8 cellular contexts compared by ENCODE assay signal in the genomic region with DNA sequence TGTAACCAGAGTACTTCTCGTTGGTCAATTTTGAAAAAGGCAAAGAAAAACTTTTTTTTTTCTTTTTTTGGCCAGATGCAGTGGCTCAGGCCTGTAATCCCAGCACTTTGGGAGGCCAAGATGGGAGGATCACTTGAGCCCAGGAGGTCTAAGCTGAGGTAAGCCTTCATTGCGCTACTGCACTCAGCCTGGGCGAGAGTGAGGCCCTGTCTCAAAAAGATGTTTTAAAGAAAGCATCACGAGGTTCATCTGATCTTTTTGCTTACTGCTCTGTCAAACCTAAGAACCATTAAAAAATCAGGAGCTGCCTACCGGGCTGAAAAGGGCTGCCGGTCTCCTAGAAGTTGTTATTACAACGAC. TPM values are rescaled to one million over a fixed set of nuclear protein-coding genes. Genes with fewer than 3 reads are reported as not detected.
DNase-seq lines count a peak whose midpoint lies in the region; ATAC-seq, FAIRE-seq and TF ChIP-seq lines count a peak whose summit lies in the region.

No MANE protein-coding gene starts in this region.

- peak overlapping the region; percentile 93 for H3K27ac ChIP-seq in muscle layer of colon (ENCODE audit: low read depth, low read length)

- H3K9me3 ChIP-seq in muscle layer of colon (ENCODE audit: low read length), result no peaks in the 10 kb centered on the region

- H3K4me1 ChIP-seq in muscle layer of colon (ENCODE audit: insufficient read depth, low read length), result peaks cover 11% of the 10 kb centered on the region

- peaks cover 1% of the 10 kb centered on the region for H3K36me3 ChIP-seq in bronchial epithelial cell (ENCODE audit: control insufficient read depth, insufficient read depth, low read length)
- no peaks in the 10 kb centered on the region for H3K36me3 ChIP-seq in muscle layer of colon (ENCODE audit: insufficient read depth, low read length)

- no peak for DNase-seq in bronchial epithelial cell (ENCODE audit: low read depth)
- DNase-seq in CD1c-positive myeloid dendritic cell (ENCODE audit: extremely low spot score), result no peak
- no peak for DNase-seq in central memory CD4-positive, alpha-beta T cell
- DNase-seq in H4 (ENCODE audit: low spot score), result no peak

- H3K4me3 ChIP-seq in bronchial epithelial cell (ENCODE audit: low read depth, low read length), result peak overlapping the region; percentile 65
- H3K4me3 ChIP-seq in muscle layer of colon (ENCODE audit: low read depth in 1 of 2, low read length in 2 of 2), result peak overlapping the region; percentile 75 to 84

- no peak for FAIRE-seq in bronchial epithelial cell (lab: Jason Lieb, UNC)

- TF ChIP-seq CTCF in bronchial epithelial cell (IDR thresholded peaks at IDR 0.05; ENCODE audit: insufficient read depth, low read length, severe bottlenecking), result no peak

- peak overlapping the region; percentile 84 for H3K9ac ChIP-seq in muscle layer of colon (ENCODE audit: low read length)

- H3K27me3 ChIP-seq in bronchial epithelial cell (ENCODE audit: control insufficient read depth, insufficient read depth, low read length), result no peaks in the 10 kb centered on the region
- H3K27me3 ChIP-seq in muscle layer of colon (ENCODE audit: control insufficient read depth in 1 of 2, insufficient read depth in 2 of 2, low read length in 2 of 2), result no peaks in the 10 kb centered on the region

- ATAC-seq in GM18498 (IDR thresholded peaks at IDR 0.05; ENCODE audit: unreplicated experiment) (peak; percentile 15), HG03457 (IDR thresholded peaks at IDR 0.05; ENCODE audit: unreplicated experiment) (peak; percentile 15), GM19328 (IDR thresholded peaks at IDR 0.05; ENCODE audit: unreplicated experiment) (no peak)

RNA-seq across cellular contexts. Expression of a gene that starts 0.6 kb away (rescaled TPM):
- total RNA-seq in bronchial epithelial cell, result 9.7 and 14.6 TPM in 2 replicates
- total RNA-seq in H4 (2014; rRNA removed; shearing (Covaris generic)), result 8.4 and 15.8 TPM in 2 replicates
